Comparison of ENCODE assay signal across 33 cellular contexts in genomic region chr13:76214001-76214400, GRCh38.
DNase-seq lines count a peak whose midpoint lies in the region; ATAC-seq, FAIRE-seq and TF ChIP-seq lines count a peak whose summit lies in the region.
"Had no signal": no experiment of that assay in that cellular context is flagged by ENCODE, and none has a peak within 500 bp of the region (broad histone marks: within the 10 kb centered on the region; RNA-seq: fewer than 3 reads in every experiment).

No MANE protein-coding gene starts in this region.

- no peaks in the 10 kb centered on the region for H3K27me3 ChIP-seq in MM.1S (replicated peaks; ENCODE audit: insufficient read depth, low read length)
- no peaks in the 10 kb centered on the region for H3K27me3 ChIP-seq in Caco-2 (replicated peaks; ENCODE audit: control insufficient read depth, insufficient read depth, low read length)
- no peaks in the 10 kb centered on the region for H3K27me3 ChIP-seq in pancreas
- H3K27me3 ChIP-seq: esophagus muscularis mucosa, hepatocyte had no signal

- H4K20me1 ChIP-seq in MM.1S (ENCODE audit: insufficient read depth, low read length): no peaks in the 10 kb centered on the region

- DNase-seq in MM.1S: no peak
- no peak for DNase-seq in SKM-1 treated with dmso at 0.1 percent for 144 hours (lab: John Stamatoyannopoulos, UW; ENCODE audit: unreplicated experiment)
- no peak for DNase-seq in Caco-2
- no peak for DNase-seq in pancreas
- DNase-seq in activated CD4-positive, alpha-beta T cell treated with anti-CD3 and anti-CD28 coated beads for 4 hours: no peak
- DNase-seq: activated CD4-positive, alpha-beta T cell treated with anti-CD3 and anti-CD28 coated beads, Interleukin-2, amount 50 U/mL, for 4 hours; activated naive CD4-positive, alpha-beta T cell treated with anti-CD3 and anti-CD28 coated beads, Interleukin-2, amount 10 ng/mL, durations not matched to agents 7 days and 5 days; amygdala; effector memory CD8-positive, alpha-beta T cell; foreskin melanocyte; GF-D8; H9; mesenchymal stem cell; NCI-H1417; NCI-H2081 treated with DMSO at 0.1 percent for 48 hours; NCI-H446; NCI-H82; SK-N-SH; stimulated activated CD8-positive, alpha-beta memory T cell treated with anti-CD3 and anti-CD28 coated beads, Interleukin-4, amount 100 ng/mL, for 48 hours; WERI-Rb-1 had no signal

- H3K9me3 ChIP-seq in MM.1S (replicated peaks; ENCODE audit: insufficient read depth, low read length) (no peaks in the 10 kb centered on the region), Caco-2 (no peaks in the 10 kb centered on the region), pancreas (no peaks in the 10 kb centered on the region)
- H3K9me3 ChIP-seq: A549, prostate gland, SK-N-SH had no signal

- H3K27ac ChIP-seq in MM.1S (ENCODE audit: low read length): peak overlapping the region; percentile 85
- no peak overlapping the region for H3K27ac ChIP-seq in pancreas
- H3K27ac ChIP-seq: A549, esophagus muscularis mucosa, hepatocyte, prostate gland, WERI-Rb-1 had no signal

- H3K36me3 ChIP-seq in MM.1S (replicated peaks; ENCODE audit: insufficient read depth, low read length) (no peaks in the 10 kb centered on the region), Caco-2 (ENCODE audit: control insufficient read depth, insufficient read depth, low read length) (no peaks in the 10 kb centered on the region), pancreas (no peaks in the 10 kb centered on the region)
- H3K36me3 ChIP-seq: esophagus muscularis mucosa, prostate gland, WERI-Rb-1 had no signal

- peaks cover 17% of the 10 kb centered on the region for H3F3A ChIP-seq in MM.1S (ENCODE audit: insufficient read depth, low read length)

- peak overlapping the region; percentile 42; the same call in 1 of the 2 replicates for H3K4me2 ChIP-seq in MM.1S (ENCODE audit: low read depth, low read length)
- H3K4me2 ChIP-seq: A549, hepatocyte, SK-N-SH had no signal

- no TSS peak for BruUV-seq in Caco-2 (replicated peaks; lab: Mats Ljungman, UMichigan)

- no peak for TF ChIP-seq CTCF in MM.1S (IDR thresholded peaks at IDR 0.05; ENCODE audit: low read length)
- TF ChIP-seq CTCF in Caco-2 (IDR thresholded peaks at IDR 0.05; ENCODE audit: insufficient read depth in 1 of 2, low read depth in 1 of 2, low read length in 1 of 2, severe bottlenecking in 1 of 2, unreplicated experiment in 1 of 2): no peak
- TF ChIP-seq CTCF in pancreas (IDR thresholded peaks at IDR 0.05): no peak

- POLR2A ChIA-PET in Caco-2 (lab: Charles Lee): interaction anchor here (0.6 kb wide), 1 partner anchor 11 kb away, joined by 3 read pairs; no protein-coding TSS in a partner anchor

- 88 to 97% methylated on average over 1 of the region's 1 CpG for WGBS in pancreas, 2 donors

- no peaks in the 10 kb centered on the region for H3K4me1 Mint-ChIP-seq in Caco-2 (ENCODE audit: low read depth, unreplicated experiment)
- H3K4me1 Mint-ChIP-seq: activated naive CD4-positive, alpha-beta T cell treated with anti-CD3 and anti-CD28 coated beads, Interleukin-2, amount 10 ng/mL, durations not matched to agents 7 days and 5 days; H9 had no signal

- H3K9me2 ChIP-seq in MM.1S (replicated peaks; ENCODE audit: insufficient read depth, low read length): no peaks in the 10 kb centered on the region
- H3K9me2 ChIP-seq: SK-N-SH had no signal

- H3K27ac Mint-ChIP-seq in Caco-2 (ENCODE audit: unreplicated experiment): no peak overlapping the region
- H3K27ac Mint-ChIP-seq: activated naive CD4-positive, alpha-beta T cell treated with anti-CD3 and anti-CD28 coated beads, Interleukin-2, amount 10 ng/mL, durations not matched to agents 7 days and 5 days; activated T-helper 1 cell treated with anti-CD3 and anti-CD28 coated beads, Interleukin-12 subunit alpha, Interleukin-12 subunit beta, Interleukin-2, Interleukin-4 antibody, amounts not matched to agents 30 ng/mL and 10 ng/mL and 1 ng/mL, durations not matched to agents 14 hours and 24 hours and 36 hours; effector memory CD8-positive, alpha-beta T cell; H9; type B pancreatic cell had no signal

- H3K4me1 ChIP-seq in MM.1S (ENCODE audit: low read length) (peaks cover 32% of the 10 kb centered on the region), Caco-2 (no peaks in the 10 kb centered on the region), pancreas (no peaks in the 10 kb centered on the region)
- H3K4me1 ChIP-seq: A549, esophagus muscularis mucosa, prostate gland had no signal

- ATAC-seq in GM18519 (IDR thresholded peaks at IDR 0.05; ENCODE audit: low FRiP score, unreplicated experiment) (peak; percentile 7), GM21423 (IDR thresholded peaks at IDR 0.05; ENCODE audit: unreplicated experiment) (peak; percentile 13), HG02885 (IDR thresholded peaks at IDR 0.05; ENCODE audit: poor library complexity, unreplicated experiment) (peak; percentile 25), pancreas (no peak)
- ATAC-seq: A549; effector memory CD8-positive, alpha-beta T cell; HepG2 had no signal

- H3K27me3 Mint-ChIP-seq in Caco-2 (ENCODE audit: insufficient read depth, unreplicated experiment): no peaks in the 10 kb centered on the region
- H3K27me3 Mint-ChIP-seq: activated naive CD4-positive, alpha-beta T cell treated with anti-CD3 and anti-CD28 coated beads, Interleukin-2, amount 10 ng/mL, durations not matched to agents 7 days and 5 days; effector memory CD8-positive, alpha-beta T cell; type B pancreatic cell had no signal

- H2AFZ ChIP-seq in MM.1S (ENCODE audit: low read length): 0 out of 2 replicates have a peak overlapping the region, but pooled peaks have one; percentile 2
- H2AFZ ChIP-seq: hepatocyte had no signal

- no peaks in the 10 kb centered on the region for H3K9me3 Mint-ChIP-seq in Caco-2 (ENCODE audit: unreplicated experiment)
- H3K9me3 Mint-ChIP-seq: activated naive CD4-positive, alpha-beta T cell treated with anti-CD3 and anti-CD28 coated beads, Interleukin-2, amount 10 ng/mL, durations not matched to agents 7 days and 5 days; activated T-helper 1 cell treated with anti-CD3 and anti-CD28 coated beads, Interleukin-12 subunit alpha, Interleukin-12 subunit beta, Interleukin-2, Interleukin-4 antibody, amounts not matched to agents 30 ng/mL and 10 ng/mL and 1 ng/mL, durations not matched to agents 14 hours and 24 hours and 36 hours; effector memory CD8-positive, alpha-beta T cell; H9; type B pancreatic cell had no signal

- no peak overlapping the region for H3K4me3 Mint-ChIP-seq in Caco-2 (ENCODE audit: unreplicated experiment)
- H3K4me3 Mint-ChIP-seq: activated naive CD4-positive, alpha-beta T cell treated with anti-CD3 and anti-CD28 coated beads, Interleukin-2, amount 10 ng/mL, durations not matched to agents 7 days and 5 days; activated T-helper 1 cell treated with anti-CD3 and anti-CD28 coated beads, Interleukin-12 subunit alpha, Interleukin-12 subunit beta, Interleukin-2, Interleukin-4 antibody, amounts not matched to agents 30 ng/mL and 10 ng/mL and 1 ng/mL, durations not matched to agents 14 hours and 24 hours and 36 hours; effector memory CD8-positive, alpha-beta T cell; H9; type B pancreatic cell had no signal

- intact Hi-C loops in Caco-2 (cut with micrococcal nuclease; ENCODE audit: unreplicated experiment): no loop called here
- intact Hi-C loops in pancreas (cut with DNase I): no loop called here

- FAIRE-seq in pancreas (lab: Jason Lieb, UNC): no peak
- FAIRE-seq: A549, bronchial epithelial cell, colon, GM18507, HepG2 had no signal

- H3K36me3 Mint-ChIP-seq in Caco-2 (ENCODE audit: insufficient read depth, unreplicated experiment): no peaks in the 10 kb centered on the region
- H3K36me3 Mint-ChIP-seq: activated naive CD4-positive, alpha-beta T cell treated with anti-CD3 and anti-CD28 coated beads, Interleukin-2, amount 10 ng/mL, durations not matched to agents 7 days and 5 days; type B pancreatic cell had no signal

- no peaks in the 10 kb centered on the region for H3K79me2 ChIP-seq in MM.1S (ENCODE audit: low read length)
- H3K79me2 ChIP-seq: hepatocyte had no signal

- CTCF ChIA-PET in Caco-2 (lab: Charles Lee): interaction anchor here (0.7 kb wide), 1 partner anchor 173 kb away, joined by 7 read pairs; no protein-coding TSS in a partner anchor

- H3K4me3 ChIP-seq in MM.1S (ENCODE audit: low read length) (no peak overlapping the region), Caco-2 (ENCODE audit: low read depth, low read length) (no peak overlapping the region), pancreas (no peak overlapping the region)
- H3K4me3 ChIP-seq: A549, esophagus muscularis mucosa, hepatocyte, prostate gland had no signal

- H3K9ac ChIP-seq in MM.1S (ENCODE audit: low read length): peak overlapping the region; percentile 7; the same call in 1 of the 2 replicates
- H3K9ac ChIP-seq: SK-N-SH had no signal

Comparison
In these comparisons a context has a peak if more than half of its experiments do, and no peak if none do; other contexts are left out.
1. ATAC-seq: peak in GM18519 (single experiment), GM21423 (single experiment) and HG02885 (single experiment); none in pancreas (0 of 4).